1 cellular context compared by ENCODE assay signal in the genomic region with DNA sequence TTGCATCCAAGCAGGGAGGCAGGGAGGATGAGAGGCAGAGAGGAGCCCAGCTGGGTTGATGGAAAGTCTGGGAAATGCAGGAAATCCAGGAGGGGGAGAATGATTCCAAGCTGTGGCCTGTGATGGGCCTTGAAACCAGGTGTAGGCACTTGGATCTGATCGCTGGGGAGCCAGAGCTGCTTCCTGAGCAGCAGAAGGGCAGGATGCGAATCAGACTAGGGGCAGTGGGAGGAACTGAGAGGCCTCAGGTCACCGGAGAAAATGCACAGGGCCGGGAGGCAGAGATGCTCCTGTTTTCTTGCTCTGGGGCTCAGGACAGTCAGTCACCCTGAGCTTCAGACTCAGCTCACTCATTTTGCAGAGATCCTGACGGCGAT.
TF ChIP-seq lines count a peak whose summit lies in the region.

No MANE protein-coding gene starts in this region.

TF ChIP-seq in HepG2, 621 proteins besides CTCF, POLR2A, EP300 and RAD21 (continued from another document):
- TF ChIP-seq, protein P1, sequence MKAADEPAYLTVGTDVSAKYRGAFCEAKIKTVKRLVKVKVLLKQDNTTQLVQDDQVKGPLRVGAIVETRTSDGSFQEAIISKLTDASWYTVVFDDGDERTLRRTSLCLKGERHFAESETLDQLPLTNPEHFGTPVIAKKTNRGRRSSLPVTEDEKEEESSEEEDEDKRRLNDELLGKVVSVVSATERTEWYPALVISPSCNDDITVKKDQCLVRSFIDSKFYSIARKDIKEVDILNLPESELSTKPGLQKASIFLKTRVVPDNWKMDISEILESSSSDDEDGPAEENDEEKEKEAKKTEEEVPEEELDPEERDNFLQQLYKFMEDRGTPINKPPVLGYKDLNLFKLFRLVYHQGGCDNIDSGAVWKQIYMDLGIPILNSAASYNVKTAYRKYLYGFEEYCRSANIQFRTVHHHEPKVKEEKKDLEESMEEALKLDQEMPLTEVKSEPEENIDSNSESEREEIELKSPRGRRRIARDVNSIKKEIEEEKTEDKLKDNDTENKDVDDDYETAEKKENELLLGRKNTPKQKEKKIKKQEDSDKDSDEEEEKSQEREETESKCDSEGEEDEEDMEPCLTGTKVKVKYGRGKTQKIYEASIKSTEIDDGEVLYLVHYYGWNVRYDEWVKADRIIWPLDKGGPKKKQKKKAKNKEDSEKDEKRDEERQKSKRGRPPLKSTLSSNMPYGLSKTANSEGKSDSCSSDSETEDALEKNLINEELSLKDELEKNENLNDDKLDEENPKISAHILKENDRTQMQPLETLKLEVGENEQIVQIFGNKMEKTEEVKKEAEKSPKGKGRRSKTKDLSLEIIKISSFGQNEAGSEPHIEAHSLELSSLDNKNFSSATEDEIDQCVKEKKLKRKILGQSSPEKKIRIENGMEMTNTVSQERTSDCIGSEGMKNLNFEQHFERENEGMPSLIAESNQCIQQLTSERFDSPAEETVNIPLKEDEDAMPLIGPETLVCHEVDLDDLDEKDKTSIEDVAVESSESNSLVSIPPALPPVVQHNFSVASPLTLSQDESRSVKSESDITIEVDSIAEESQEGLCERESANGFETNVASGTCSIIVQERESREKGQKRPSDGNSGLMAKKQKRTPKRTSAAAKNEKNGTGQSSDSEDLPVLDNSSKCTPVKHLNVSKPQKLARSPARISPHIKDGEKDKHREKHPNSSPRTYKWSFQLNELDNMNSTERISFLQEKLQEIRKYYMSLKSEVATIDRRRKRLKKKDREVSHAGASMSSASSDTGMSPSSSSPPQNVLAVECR (CRISPR knock-in tag; IDR thresholded peaks at IDR 0.05; ENCODE audit: borderline replicate concordance), result 0 out of 2 replicates have a peak, but pooled peaks have one; percentile 22
